In genomic region chr2:118202707-118203303, GRCh38 we compare ENCODE assay signal across 8 cellular contexts.
DNase-seq lines count a peak whose midpoint lies in the region; ATAC-seq, FAIRE-seq and TF ChIP-seq lines count a peak whose summit lies in the region.

No MANE protein-coding gene starts in this region.

- H3K4me2 ChIP-seq in SU-DHL-6 (ENCODE audit: low read depth, low read length, poor library complexity, severe bottlenecking) (no peak overlapping the region), astrocyte (ENCODE audit: low read length) (no peak overlapping the region)

- H3K27me3 Mint-ChIP-seq in astrocyte (ENCODE audit: low read depth, unreplicated experiment), result peaks cover 42% of the 10 kb centered on the region

- H3K79me2 ChIP-seq in SU-DHL-6 (ENCODE audit: insufficient read depth, low read length) (no peaks in the 10 kb centered on the region), astrocyte (ENCODE audit: insufficient read depth, low read length) (no peaks in the 10 kb centered on the region)

- H2AFZ ChIP-seq in SU-DHL-6 (ENCODE audit: low read depth, low read length, severe bottlenecking) (peak overlapping the region; percentile 14), astrocyte (ENCODE audit: low read depth, low read length) (no peak overlapping the region)

- DNase-seq in GM03348 (ENCODE audit: low spot score) (peak; percentile 76), HS-5 (ENCODE audit: low read depth) (peak; percentile 37), astrocyte (ENCODE audit: low read depth) (peak; percentile 18), inferior parietal cortex (ENCODE audit: extremely low spot score) (peak; percentile 43), cerebellar nuclear complex (lab: John Stamatoyannopoulos, UW) (no peak)
- DNase-seq in stimulated activated CD8-positive, alpha-beta memory T cell treated with anti-CD3 and anti-CD28 coated beads, Interleukin-12 subunit alpha, Interleukin-12 subunit beta, amount 100 ng/mL, for 1 hour (ENCODE audit: low read depth), result peak; percentile 28

- H3K36me3 Mint-ChIP-seq in astrocyte (ENCODE audit: low read depth, unreplicated experiment), result no peaks in the 10 kb centered on the region

- H4K20me1 ChIP-seq in SU-DHL-6 (ENCODE audit: low read depth, low read length) (no peaks in the 10 kb centered on the region), astrocyte (ENCODE audit: insufficient read depth, low read length) (no peaks in the 10 kb centered on the region)

- H3K27ac Mint-ChIP-seq in astrocyte (ENCODE audit: unreplicated experiment), result no peak overlapping the region

- FAIRE-seq in astrocyte (lab: Jason Lieb, UNC), result no peak

- H3K9ac ChIP-seq in SU-DHL-6 (ENCODE audit: low read length) (no peak overlapping the region), astrocyte (ENCODE audit: low read length) (no peak overlapping the region)

- H3K4me1 Mint-ChIP-seq in astrocyte (ENCODE audit: low read depth, unreplicated experiment), result no peaks in the 10 kb centered on the region

- no peaks in the 10 kb centered on the region for H3K9me3 Mint-ChIP-seq in astrocyte (ENCODE audit: unreplicated experiment)

- H3K9me2 ChIP-seq in SU-DHL-6 (replicated peaks; ENCODE audit: insufficient read depth, low read length), result no peaks in the 10 kb centered on the region

- H3K4me3 ChIP-seq in SU-DHL-6 (ENCODE audit: insufficient read depth, low read length, poor library complexity, severe bottlenecking) (no peak overlapping the region), astrocyte (ENCODE audit: insufficient read depth, low read depth, low read length) (no peak overlapping the region)

- ATAC-seq in GM21367 (IDR thresholded peaks at IDR 0.05; ENCODE audit: unreplicated experiment), result peak; percentile 94

- H3K4me1 ChIP-seq in astrocyte (ENCODE audit: insufficient read depth, low read length), result no peaks in the 10 kb centered on the region

- H3K27ac ChIP-seq in SU-DHL-6 (ENCODE audit: low read depth, low read length), result no peak overlapping the region
- no peak overlapping the region for H3K27ac ChIP-seq in astrocyte (ENCODE audit: low read depth, low read length)

- H3K9me3 ChIP-seq in SU-DHL-6 (ENCODE audit: insufficient read depth, low read length) (no peaks in the 10 kb centered on the region), astrocyte (ENCODE audit: insufficient read depth, low read depth, low read length) (no peaks in the 10 kb centered on the region)

- no peak overlapping the region for H3K4me3 Mint-ChIP-seq in astrocyte (ENCODE audit: unreplicated experiment)

- H3K36me3 ChIP-seq in SU-DHL-6 (ENCODE audit: low read length) (no peaks in the 10 kb centered on the region), astrocyte (ENCODE audit: insufficient read depth, low read length) (no peaks in the 10 kb centered on the region)

- H3K27me3 ChIP-seq in SU-DHL-6 (ENCODE audit: low read length), result no peaks in the 10 kb centered on the region
- H3K27me3 ChIP-seq in astrocyte (ENCODE audit: insufficient read depth, low read length), result peaks cover 2% of the 10 kb centered on the region

- H3F3A ChIP-seq in SU-DHL-6 (ENCODE audit: insufficient read depth), result no peaks in the 10 kb centered on the region

- TF ChIP-seq CTCF in SU-DHL-6 (IDR thresholded peaks at IDR 0.05; ENCODE audit: insufficient read depth, low read length, poor library complexity, severe bottlenecking) (peak; percentile 56), astrocyte (IDR thresholded peaks at IDR 0.05; ENCODE audit: insufficient read depth, low read depth, low read length) (peak; percentile 92)

Comparison
In these comparisons a context has a peak if more than half of its experiments do, and no peak if none do; other contexts are left out.
1. DNase-seq: peak in GM03348 (single experiment), HS-5 (single experiment), astrocyte (single experiment), inferior parietal cortex (single experiment) and stimulated activated CD8-positive, alpha-beta memory T cell treated with anti-CD3 and anti-CD28 coated beads, Interleukin-12 subunit alpha, Interleukin-12 subunit beta, amount 100 ng/mL, for 1 hour (single experiment); none in cerebellar nuclear complex (0 of 2).